ENCODE assay signal across 1 cellular context in the genomic region with DNA sequence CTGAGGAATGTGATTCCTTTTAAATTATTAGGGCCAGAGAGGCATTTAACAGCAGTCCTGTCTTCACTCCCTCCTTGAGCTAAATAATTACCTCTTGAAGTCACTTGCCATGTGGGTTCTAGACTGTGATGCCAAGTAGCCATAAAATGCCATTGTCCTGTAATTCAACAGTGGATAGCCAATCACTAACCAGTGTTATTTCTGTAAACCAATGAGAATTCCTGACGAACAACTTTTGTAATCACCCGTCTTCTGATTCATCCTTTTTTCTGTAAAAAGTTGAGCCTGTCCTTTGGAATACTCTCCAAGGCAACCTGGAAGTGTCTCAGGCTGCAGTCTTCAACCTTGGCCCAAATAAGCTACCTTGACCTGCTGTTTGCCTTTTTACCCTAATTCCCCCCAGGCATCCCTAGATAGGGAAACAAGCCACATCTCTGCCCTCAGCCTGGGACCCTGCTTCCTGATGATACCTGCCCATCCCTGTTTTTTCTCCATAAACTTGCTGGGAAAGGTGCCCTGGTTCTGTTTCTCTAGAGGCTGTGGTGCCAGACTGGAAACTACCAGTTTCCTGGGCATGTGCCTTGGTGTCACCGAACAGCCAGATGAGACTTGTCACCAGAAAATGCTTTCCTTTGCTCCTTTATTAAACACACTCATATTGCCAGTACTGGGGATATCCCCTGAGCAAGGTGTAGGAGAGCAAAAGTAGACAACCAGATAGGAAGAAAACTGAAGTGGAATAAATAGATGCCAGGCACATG.
TF ChIP-seq lines count a peak whose summit lies in the region.

No MANE protein-coding gene starts in this region.

TF ChIP-seq in GM12878, 131 proteins besides CTCF, POLR2A, EP300 and RAD21:
- TF ChIP-seq BMI1 (IDR thresholded peaks at IDR 0.05; ENCODE audit: borderline replicate concordance) (0 out of 2 replicates have a peak, but pooled peaks have one; percentile 20), FOS (IDR thresholded peaks at IDR 0.05; ENCODE audit: borderline replicate concordance, extremely low read depth, insufficient read length) (no peak)
- TF ChIP-seq, protein P1, sequence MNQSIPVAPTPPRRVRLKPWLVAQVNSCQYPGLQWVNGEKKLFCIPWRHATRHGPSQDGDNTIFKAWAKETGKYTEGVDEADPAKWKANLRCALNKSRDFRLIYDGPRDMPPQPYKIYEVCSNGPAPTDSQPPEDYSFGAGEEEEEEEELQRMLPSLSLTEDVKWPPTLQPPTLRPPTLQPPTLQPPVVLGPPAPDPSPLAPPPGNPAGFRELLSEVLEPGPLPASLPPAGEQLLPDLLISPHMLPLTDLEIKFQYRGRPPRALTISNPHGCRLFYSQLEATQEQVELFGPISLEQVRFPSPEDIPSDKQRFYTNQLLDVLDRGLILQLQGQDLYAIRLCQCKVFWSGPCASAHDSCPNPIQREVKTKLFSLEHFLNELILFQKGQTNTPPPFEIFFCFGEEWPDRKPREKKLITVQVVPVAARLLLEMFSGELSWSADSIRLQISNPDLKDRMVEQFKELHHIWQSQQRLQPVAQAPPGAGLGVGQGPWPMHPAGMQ (IDR thresholded peaks at IDR 0.05; ENCODE audit: borderline replicate concordance) = no peak
